ENCODE assay signal across 8 cellular contexts in the genomic region with DNA sequence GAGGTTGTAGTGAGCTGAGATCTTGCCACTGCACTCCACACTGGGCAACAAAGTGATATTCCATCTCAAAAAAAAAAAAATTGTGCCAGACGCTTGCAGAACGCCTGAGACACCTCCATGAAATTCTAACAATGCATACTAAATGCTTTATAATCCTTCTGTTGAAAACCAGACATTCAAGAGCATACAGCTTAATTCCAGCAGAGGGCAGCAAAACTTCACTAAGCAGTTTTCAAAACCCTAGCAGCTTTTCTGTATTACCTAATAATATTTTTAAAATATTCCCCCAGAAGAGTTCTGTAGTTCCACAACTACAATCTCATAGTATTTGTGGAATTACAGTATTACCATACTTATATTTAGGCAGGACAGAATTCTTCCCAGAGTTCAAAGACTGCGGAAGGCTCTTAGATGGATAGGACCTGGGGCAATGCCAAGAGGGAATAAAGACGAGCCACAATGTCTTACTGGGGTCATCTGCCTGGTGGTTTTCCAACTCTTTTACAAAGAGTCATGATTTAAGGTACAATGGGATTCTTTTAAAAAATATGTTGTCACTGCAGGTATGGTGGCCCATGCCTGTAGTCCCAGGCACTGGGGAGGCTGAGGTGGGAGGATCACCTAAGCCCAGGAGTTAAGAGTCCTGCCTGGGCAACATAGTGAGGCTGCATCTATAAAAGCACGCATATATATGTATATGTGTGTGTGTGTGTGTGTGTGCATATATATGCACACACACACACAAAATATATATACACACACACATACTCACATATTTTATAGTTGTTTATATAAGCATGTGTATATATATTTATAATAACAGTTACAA. TPM values are rescaled to one million over a fixed set of nuclear protein-coding genes. Genes with fewer than 3 reads are reported as not detected.
DNase-seq lines count a peak whose midpoint lies in the region; ATAC-seq, FAIRE-seq and TF ChIP-seq lines count a peak whose summit lies in the region.

No MANE protein-coding gene starts in this region.

- in situ Hi-C loops in astrocyte of the cerebellum (cut with HindIII; ENCODE audit: low sequenced_read_pairs), result loop anchor here (25.0 kb wide), 1 partner anchor 285 kb away; no protein-coding TSS in a partner anchor

- H3K79me2 ChIP-seq in hepatocyte, result no peaks in the 10 kb centered on the region

- no peak overlapping the region for H3K4me2 ChIP-seq in hepatocyte

- H3K4me1 ChIP-seq in hepatocyte (ENCODE audit: insufficient read depth), result no peaks in the 10 kb centered on the region
- H3K4me1 ChIP-seq in small intestine (ENCODE audit: control insufficient read depth in 2 of 2, insufficient read depth in 1 of 2, low read depth in 1 of 2, low read length in 1 of 2), result no peaks in the 10 kb centered on the region

- H3K36me3 ChIP-seq in hepatocyte (replicated peaks; ENCODE audit: insufficient read depth, low read depth) (no peaks in the 10 kb centered on the region), small intestine (ENCODE audit: control insufficient read depth in 2 of 2, insufficient read depth in 2 of 2, low read length in 2 of 2) (no peaks in the 10 kb centered on the region)

- no peaks in the 10 kb centered on the region for H4K20me1 ChIP-seq in hepatocyte (ENCODE audit: insufficient read depth, poor library complexity, severe bottlenecking)

- peak; percentile 74 for DNase-seq in ELR (ENCODE audit: low read depth)
- peak; percentile 47 for DNase-seq in KG1 (lab: John Stamatoyannopoulos, UW)
- peak; percentile 51 for DNase-seq in RCC 7860 (ENCODE audit: low spot score)
- peak; percentile 76 for DNase-seq in astrocyte of the cerebellum (ENCODE audit: low read depth)
- DNase-seq in hepatocyte (ENCODE audit: low spot score), result peak; percentile 86
- DNase-seq in small intestine, result peak; percentile 70

- H3K9me3 ChIP-seq in hepatocyte (ENCODE audit: low read depth) (peaks cover 4% of the 10 kb centered on the region), small intestine (ENCODE audit: control insufficient read depth, low read depth) (no peaks in the 10 kb centered on the region)

- 45% methylated on average over 5 of the region's 5 CpGs for WGBS in hepatocyte (ENCODE audit: low lambda C conversion rate, missing lambda C conversion rate)
- whole genome bisulfite sequencing in small intestine, 3 donors, result 20 to 34% (median 33%) methylated on average over 5 of the region's 5 CpGs

- no peaks in the 10 kb centered on the region for H3K9me2 ChIP-seq in hepatocyte (replicated peaks; ENCODE audit: insufficient read depth)

- FAIRE-seq in RCC 7860 (lab: Jason Lieb, UNC) (peak; percentile 69), small intestine (lab: Jason Lieb, UNC) (no peak)

- no peak overlapping the region for H3K4me3 ChIP-seq in astrocyte of the cerebellum (ENCODE audit: low read depth, low read length)
- no peak overlapping the region for H3K4me3 ChIP-seq in hepatocyte
- no peak overlapping the region for H3K4me3 ChIP-seq in small intestine (ENCODE audit: low read depth in 1 of 2, low read length in 2 of 2)

- ATAC-seq in HG02840 (IDR thresholded peaks at IDR 0.05; ENCODE audit: low FRiP score, unreplicated experiment) (no peak), HG03460 (IDR thresholded peaks at IDR 0.05; ENCODE audit: unreplicated experiment) (no peak)

- no peak overlapping the region for H2AFZ ChIP-seq in hepatocyte

- H3K27ac ChIP-seq in hepatocyte (no peak overlapping the region), small intestine (ENCODE audit: low read depth in 1 of 2, low read length in 1 of 2) (no peak overlapping the region)

- H3K27me3 ChIP-seq in hepatocyte, result no peaks in the 10 kb centered on the region
- H3K27me3 ChIP-seq in small intestine (ENCODE audit: control insufficient read depth in 2 of 2, insufficient read depth in 2 of 2, low read length in 2 of 2), result no peaks in the 10 kb centered on the region

- TF ChIP-seq CTCF in astrocyte of the cerebellum (IDR thresholded peaks at IDR 0.05; ENCODE audit: low read depth, low read length, missing control alignments), result peak; percentile 72
- peak; percentile 95 for TF ChIP-seq CTCF in hepatocyte (IDR thresholded peaks at IDR 0.05; ENCODE audit: poor library complexity)

RNA-seq across cellular contexts. Expression of a gene that starts 19.6 kb away (rescaled TPM):
- total RNA-seq in hepatocyte, result 62.3 and 64.0 TPM in 2 replicates
- polyA plus RNA-seq in hepatocyte (9.3 and 14.2 TPM in 2 replicates), small intestine (10 to 100 TPM; 16.8 to 20.9 (median 20.1) TPM)
